15 cellular contexts compared by ENCODE assay signal in genomic region chr1:151583796-151584195, GRCh38.
"Had no signal": no experiment of that assay in that cellular context is flagged by ENCODE, and none has a peak within 500 bp of the region (broad histone marks: within the 10 kb centered on the region; RNA-seq: fewer than 3 reads in every experiment).

No MANE protein-coding gene starts in this region.

- H3K9me3 Mint-ChIP-seq: activated naive CD8-positive, alpha-beta T cell treated with anti-CD3 and anti-CD28 coated beads, Interleukin-2, amount 50 U/mL, for 24 hours; natural killer cell treated with Interleukin-12 subunit alpha and Interleukin-12 subunit beta and Interleukin-15 and Interleukin-18, amount 100 ng/mL, for 72 hours; stimulated activated naive CD8-positive, alpha-beta T cell treated with anti-CD3 and anti-CD28 coated beads, Interleukin-15, Interleukin-2, amounts not matched to agents 100 ng/mL and 50 ng/mL, for 24 hours had no signal

- H3K9me3 ChIP-seq: ascending aorta, mucosa of descending colon, thoracic aorta, uterus had no signal

- H3K27ac ChIP-seq: ascending aorta, cardiac muscle cell, thoracic aorta, VCaP had no signal

- H3K27me3 Mint-ChIP-seq: activated CD4-positive, alpha-beta T cell treated with anti-CD3 and anti-CD28 coated beads for 36 hours; activated naive CD8-positive, alpha-beta T cell treated with anti-CD3 and anti-CD28 coated beads, Interleukin-2, amount 50 U/mL, for 24 hours; stimulated activated naive CD8-positive, alpha-beta T cell treated with anti-CD3 and anti-CD28 coated beads, Interleukin-15, Interleukin-2, amounts not matched to agents 100 ng/mL and 50 ng/mL, for 24 hours had no signal

- H3K4me3 ChIP-seq: ascending aorta, cardiac muscle cell, mucosa of descending colon, thoracic aorta, uterus had no signal

- H3K27me3 ChIP-seq: ascending aorta, cardiac muscle cell, uterus had no signal

- H3K36me3 Mint-ChIP-seq: natural killer cell treated with Interleukin-12 subunit alpha and Interleukin-12 subunit beta and Interleukin-15 and Interleukin-18, amount 100 ng/mL, for 72 hours had no signal

- H3K27ac Mint-ChIP-seq: activated CD4-positive, alpha-beta T cell treated with anti-CD3 and anti-CD28 coated beads for 36 hours; activated naive CD8-positive, alpha-beta T cell treated with anti-CD3 and anti-CD28 coated beads, Interleukin-2, amount 50 U/mL, for 24 hours; natural killer cell treated with Interleukin-12 subunit alpha and Interleukin-12 subunit beta and Interleukin-15 and Interleukin-18, amount 100 ng/mL, for 72 hours; stimulated activated naive CD8-positive, alpha-beta T cell treated with anti-CD3 and anti-CD28 coated beads, Interleukin-15, Interleukin-2, amounts not matched to agents 100 ng/mL and 50 ng/mL, for 24 hours had no signal

- ATAC-seq: activated CD4-positive, alpha-beta T cell treated with anti-CD3 and anti-CD28 coated beads for 36 hours; activated naive CD8-positive, alpha-beta T cell treated with anti-CD3 and anti-CD28 coated beads, Interleukin-2, amount 50 U/mL, for 24 hours; natural killer cell treated with Interleukin-12 subunit alpha and Interleukin-12 subunit beta and Interleukin-15 and Interleukin-18, amount 100 ng/mL, for 72 hours had no signal

- H3K4me3 Mint-ChIP-seq: activated CD4-positive, alpha-beta T cell treated with anti-CD3 and anti-CD28 coated beads for 36 hours; activated naive CD8-positive, alpha-beta T cell treated with anti-CD3 and anti-CD28 coated beads, Interleukin-2, amount 50 U/mL, for 24 hours; natural killer cell treated with Interleukin-12 subunit alpha and Interleukin-12 subunit beta and Interleukin-15 and Interleukin-18, amount 100 ng/mL, for 72 hours; stimulated activated naive CD8-positive, alpha-beta T cell treated with anti-CD3 and anti-CD28 coated beads, Interleukin-15, Interleukin-2, amounts not matched to agents 100 ng/mL and 50 ng/mL, for 24 hours had no signal

- H3K4me1 Mint-ChIP-seq: activated CD4-positive, alpha-beta T cell treated with anti-CD3 and anti-CD28 coated beads for 36 hours; activated naive CD8-positive, alpha-beta T cell treated with anti-CD3 and anti-CD28 coated beads, Interleukin-2, amount 50 U/mL, for 24 hours had no signal

- DNase-seq: activated CD4-positive, alpha-beta T cell treated with anti-CD3 and anti-CD28 coated beads for 36 hours; activated naive CD4-positive, alpha-beta T cell treated with Interleukin-2 at 50 U/mL for 16 hours; activated naive CD8-positive, alpha-beta T cell treated with anti-CD3 and anti-CD28 coated beads, Interleukin-2, amount 50 U/mL, for 24 hours; effector memory CD4-positive, alpha-beta T cell; foreskin fibroblast; stimulated activated CD4-positive, alpha-beta T cell treated with anti-CD3 and anti-CD28 coated beads, Interleukin-15, amount 100 ng/mL, for 24 hours; stimulated activated CD4-positive, alpha-beta T cell treated with anti-CD3 and anti-CD28 coated beads, Interleukin-4, amount 100 ng/mL, for 24 hours; uterus had no signal

- H3K4me1 ChIP-seq: ascending aorta, uterus had no signal

- H3K36me3 ChIP-seq: uterus had no signal
